In the genomic region with DNA sequence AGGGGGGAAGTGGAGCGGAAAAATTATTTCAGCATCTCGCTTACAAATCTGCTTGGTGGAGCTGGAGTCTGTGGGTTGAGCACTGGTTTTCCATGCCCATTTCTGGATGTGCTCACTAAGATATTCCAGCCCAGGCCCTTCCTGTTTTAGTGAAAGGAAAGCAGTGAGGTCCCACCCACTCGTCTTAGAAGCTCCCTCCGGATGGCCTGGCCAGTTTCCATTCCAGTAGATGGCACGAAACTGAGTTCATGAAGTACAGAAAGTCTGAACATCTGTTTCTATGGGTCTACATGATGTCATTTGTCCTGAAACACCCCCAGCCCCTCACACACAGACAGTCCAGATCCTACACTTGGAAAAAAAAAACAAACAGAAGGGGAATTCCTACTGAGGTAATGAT, we compare ENCODE assay signal across 2 cellular contexts.
TF ChIP-seq lines count a peak whose summit lies in the region.

No MANE protein-coding gene starts in this region.

TF ChIP-seq in HEK293, 187 proteins besides CTCF, POLR2A, EP300 and RAD21 (continued from another document):
- TF ChIP-seq, protein P1, sequence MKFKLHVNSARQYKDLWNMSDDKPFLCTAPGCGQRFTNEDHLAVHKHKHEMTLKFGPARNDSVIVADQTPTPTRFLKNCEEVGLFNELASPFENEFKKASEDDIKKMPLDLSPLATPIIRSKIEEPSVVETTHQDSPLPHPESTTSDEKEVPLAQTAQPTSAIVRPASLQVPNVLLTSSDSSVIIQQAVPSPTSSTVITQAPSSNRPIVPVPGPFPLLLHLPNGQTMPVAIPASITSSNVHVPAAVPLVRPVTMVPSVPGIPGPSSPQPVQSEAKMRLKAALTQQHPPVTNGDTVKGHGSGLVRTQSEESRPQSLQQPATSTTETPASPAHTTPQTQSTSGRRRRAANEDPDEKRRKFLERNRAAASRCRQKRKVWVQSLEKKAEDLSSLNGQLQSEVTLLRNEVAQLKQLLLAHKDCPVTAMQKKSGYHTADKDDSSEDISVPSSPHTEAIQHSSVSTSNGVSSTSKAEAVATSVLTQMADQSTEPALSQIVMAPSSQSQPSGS (tag by site-specific recombination; IDR thresholded peaks at IDR 0.05; ENCODE audit: low read depth) = peak; percentile 48; the same call in 1 of the 2 replicates
- TF ChIP-seq ZNF677 (tag by site-specific recombination; IDR thresholded peaks at IDR 0.05) = no peak

TF ChIP-seq in endothelial cell of umbilical vein, 7 proteins besides CTCF, POLR2A, EP300 and RAD21 (continued from another document):
- TF ChIP-seq MYC (IDR thresholded peaks at IDR 0.05; ENCODE audit: low read depth, low read length) = no peak
